15 cellular contexts compared by ENCODE assay signal in genomic region chr5:115381911-115382662, GRCh38.
"Had no signal": no experiment of that assay in that cellular context is flagged by ENCODE, and none has a peak within 500 bp of the region (broad histone marks: within the 10 kb centered on the region; RNA-seq: fewer than 3 reads in every experiment).

No MANE protein-coding gene starts in this region.

- H3K27me3 Mint-ChIP-seq: activated CD4-positive, alpha-beta memory T cell treated with anti-CD3 and anti-CD28 coated beads, Interleukin-2, amount 10 ng/mL, durations not matched to agents 7 days and 5 days had no signal

- H3K4me3 Mint-ChIP-seq: activated CD4-positive, alpha-beta memory T cell treated with anti-CD3 and anti-CD28 coated beads, Interleukin-2, amount 10 ng/mL, durations not matched to agents 7 days and 5 days; activated CD8-positive, alpha-beta memory T cell treated with anti-CD3 and anti-CD28 coated beads, Interleukin-2, amount 10 ng/mL, durations not matched to agents 7 days and 5 days; activated naive CD8-positive, alpha-beta T cell treated with anti-CD3 and anti-CD28 coated beads, Interleukin-2, amount 10 ng/mL, durations not matched to agents 7 days and 5 days; natural killer cell; stimulated activated naive B cell treated with anti-CD40 and anti-IgM and Interleukin-4, amounts not matched to agents 10 μg/mL and 1 μg/mL and 100 μg/mL, for 72 hours; T-helper 2 cell treated with Interferon-gamma antibody and Interleukin-4, amounts not matched to agents 5 μg/mL and 100 μg/mL, for 36 hours had no signal

- H3K9me3 Mint-ChIP-seq: activated CD4-positive, alpha-beta memory T cell treated with anti-CD3 and anti-CD28 coated beads, Interleukin-2, amount 10 ng/mL, durations not matched to agents 7 days and 5 days; activated naive CD8-positive, alpha-beta T cell treated with anti-CD3 and anti-CD28 coated beads, Interleukin-2, amount 10 ng/mL, durations not matched to agents 7 days and 5 days; natural killer cell; stimulated activated naive B cell treated with anti-CD40 and anti-IgM and Interleukin-4, amounts not matched to agents 10 μg/mL and 1 μg/mL and 100 μg/mL, for 72 hours; T-helper 2 cell treated with Interferon-gamma antibody and Interleukin-4, amounts not matched to agents 5 μg/mL and 100 μg/mL, for 36 hours had no signal

- ATAC-seq: activated CD8-positive, alpha-beta memory T cell treated with anti-CD3 and anti-CD28 coated beads, Interleukin-2, amount 10 ng/mL, durations not matched to agents 7 days and 5 days; natural killer cell; pancreas; stimulated activated naive B cell treated with anti-CD40 and anti-IgM and Interleukin-4, amounts not matched to agents 10 μg/mL and 1 μg/mL and 100 μg/mL, for 72 hours had no signal

- H3K27ac Mint-ChIP-seq: activated CD4-positive, alpha-beta memory T cell treated with anti-CD3 and anti-CD28 coated beads, Interleukin-2, amount 10 ng/mL, durations not matched to agents 7 days and 5 days; activated CD8-positive, alpha-beta memory T cell treated with anti-CD3 and anti-CD28 coated beads, Interleukin-2, amount 10 ng/mL, durations not matched to agents 7 days and 5 days; activated naive CD8-positive, alpha-beta T cell treated with anti-CD3 and anti-CD28 coated beads, Interleukin-2, amount 10 ng/mL, durations not matched to agents 7 days and 5 days; natural killer cell; stimulated activated naive B cell treated with anti-CD40 and anti-IgM and Interleukin-4, amounts not matched to agents 10 μg/mL and 1 μg/mL and 100 μg/mL, for 72 hours; T-helper 2 cell treated with Interferon-gamma antibody and Interleukin-4, amounts not matched to agents 5 μg/mL and 100 μg/mL, for 36 hours had no signal

- FAIRE-seq: pancreas had no signal

- H3K4me1 Mint-ChIP-seq: natural killer cell; stimulated activated naive B cell treated with anti-CD40 and anti-IgM and Interleukin-4, amounts not matched to agents 10 μg/mL and 1 μg/mL and 100 μg/mL, for 72 hours had no signal

- H3K36me3 ChIP-seq: cardiac muscle cell, heart right ventricle, pancreas, sigmoid colon had no signal

- H3K27ac ChIP-seq: cardiac muscle cell, pancreas, sigmoid colon had no signal

- H3K36me3 Mint-ChIP-seq: activated CD8-positive, alpha-beta memory T cell treated with anti-CD3 and anti-CD28 coated beads, Interleukin-2, amount 10 ng/mL, durations not matched to agents 7 days and 5 days; activated naive CD8-positive, alpha-beta T cell treated with anti-CD3 and anti-CD28 coated beads, Interleukin-2, amount 10 ng/mL, durations not matched to agents 7 days and 5 days; natural killer cell; stimulated activated naive B cell treated with anti-CD40 and anti-IgM and Interleukin-4, amounts not matched to agents 10 μg/mL and 1 μg/mL and 100 μg/mL, for 72 hours had no signal

- H3K9me3 ChIP-seq: pancreas, sigmoid colon had no signal

- DNase-seq: activated CD4-positive, alpha-beta memory T cell treated with anti-CD3 and anti-CD28 coated beads, Interleukin-2, amount 10 ng/mL, durations not matched to agents 7 days and 5 days; activated CD4-positive, alpha-beta T cell treated with anti-CD3 and anti-CD28 coated beads for 48 hours; activated CD4-positive, CD25-positive, alpha-beta regulatory T cell; activated CD8-positive, alpha-beta memory T cell treated with anti-CD3 and anti-CD28 coated beads, Interleukin-2, amount 10 ng/mL, durations not matched to agents 7 days and 5 days; activated naive CD4-positive, alpha-beta T cell treated with Interleukin-2 at 50 U/mL for 16 hours; activated naive CD8-positive, alpha-beta T cell treated with anti-CD3 and anti-CD28 coated beads, Interleukin-2, amount 10 ng/mL, durations not matched to agents 7 days and 5 days; amygdala; heart right ventricle; kidney glomerular epithelial cell; natural killer cell; pancreas; sigmoid colon; stimulated activated naive B cell treated with anti-CD40 and anti-IgM and Interleukin-4, amounts not matched to agents 10 μg/mL and 1 μg/mL and 100 μg/mL, for 72 hours had no signal

- H3K27me3 ChIP-seq: cardiac muscle cell, heart right ventricle, pancreas, sigmoid colon had no signal

- H3K4me3 ChIP-seq: cardiac muscle cell, heart right ventricle, pancreas, sigmoid colon had no signal
